8 cellular contexts compared by ENCODE assay signal in the genomic region with DNA sequence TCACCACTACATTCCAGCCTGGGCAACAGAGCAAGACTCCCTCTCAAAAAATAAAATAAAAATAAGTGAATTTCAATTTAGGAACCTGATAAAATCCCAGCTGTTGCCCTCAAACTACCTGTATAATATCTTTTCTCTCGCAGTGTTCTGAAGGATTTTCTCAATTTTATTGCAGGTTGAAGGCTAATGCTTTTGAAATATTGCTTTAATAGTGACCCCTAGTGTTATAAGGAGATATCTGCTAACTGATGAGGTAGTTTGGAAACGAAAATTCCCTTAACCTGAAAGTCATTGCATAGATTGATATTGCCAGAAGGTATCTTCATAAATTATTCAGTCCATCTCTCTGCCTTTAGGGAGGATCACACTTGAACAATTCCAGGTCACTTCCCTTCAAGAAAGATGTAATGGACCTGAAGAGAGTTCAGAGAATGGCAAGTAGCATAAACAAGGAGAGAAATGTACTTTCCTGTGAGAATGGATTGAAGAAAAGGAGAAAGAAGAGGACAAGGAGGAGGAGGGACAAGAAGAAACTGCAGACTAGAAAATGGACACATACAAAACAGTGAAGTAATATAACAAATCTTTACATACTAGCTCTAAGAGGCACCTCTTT. TPM values are rescaled to one million over a fixed set of nuclear protein-coding genes. Genes with fewer than 3 reads are reported as not detected.
DNase-seq lines count a peak whose midpoint lies in the region; ATAC-seq and TF ChIP-seq lines count a peak whose summit lies in the region.

No MANE protein-coding gene starts in this region.

- H3K4me1 ChIP-seq in mammary epithelial cell (ENCODE audit: insufficient read depth, low read length), result peaks cover 5% of the 10 kb centered on the region

- no peak overlapping the region for H3K27ac ChIP-seq in 22Rv1
- H3K27ac ChIP-seq in mammary epithelial cell (ENCODE audit: insufficient read depth, low read depth, low read length), result no peak overlapping the region

- no peaks in the 10 kb centered on the region for H3K79me2 ChIP-seq in mammary epithelial cell (ENCODE audit: insufficient read depth, low read length)

- H3K4me2 ChIP-seq in mammary epithelial cell (ENCODE audit: insufficient read depth, low read depth, low read length), result no peak overlapping the region

- H2AFZ ChIP-seq in mammary epithelial cell (ENCODE audit: low read depth, low read length), result peak overlapping the region; percentile 14

- TF ChIP-seq CTCF in 22Rv1 (IDR thresholded peaks at IDR 0.05) (peak; percentile 70), GM06990 (IDR thresholded peaks at IDR 0.05; ENCODE audit: insufficient read depth, low read length, poor library complexity, severe bottlenecking) (peak; percentile 48), mammary epithelial cell (conservative IDR thresholded peaks at IDR 0.05 in 1 of 2, IDR thresholded peaks at IDR 0.05 in 1 of 2; ENCODE audit: extremely low read depth in 1 of 2, insufficient read depth in 1 of 2, low read depth in 1 of 2, low read length in 2 of 2) (peak; percentile 64 to 66)

- intact Hi-C loops in mammary epithelial cell (cut with micrococcal nuclease), result loop anchor here (1.0 kb wide), 5 partner anchors 80 to 281 kb away; partner anchors contain the start of gene FBXW7

- CTCF ChIA-PET in mammary epithelial cell (lab: Charles Lee; ENCODE audit: low non-redundant PET), result no interaction called here

- H3K9me3 ChIP-seq in mammary epithelial cell (replicated peaks; ENCODE audit: insufficient read depth, low read length), result no peaks in the 10 kb centered on the region

- H3K36me3 ChIP-seq in GM06990 (ENCODE audit: control insufficient read depth, insufficient read depth, low read length), result no peaks in the 10 kb centered on the region
- H3K36me3 ChIP-seq in mammary epithelial cell (ENCODE audit: insufficient read depth, low read length), result no peaks in the 10 kb centered on the region

- ATAC-seq in HG03135 (IDR thresholded peaks at IDR 0.05; ENCODE audit: unreplicated experiment), result no peak
- ATAC-seq in activated CD4-positive, CD25-positive, alpha-beta regulatory T cell treated with anti-CD3 and anti-CD28 coated beads, Interleukin-2, amount 50 U/mL, for 24 hours, result no peak

- H4K20me1 ChIP-seq in mammary epithelial cell (ENCODE audit: insufficient read depth, low read length), result no peaks in the 10 kb centered on the region

- in situ Hi-C loops in mammary epithelial cell (cut with MboI; ENCODE audit: low sequenced_read_pairs in 2 of 2), result loop anchor here (25.0 kb wide), 2 partner anchors 98 to 248 kb away; no protein-coding TSS in a partner anchor

- H3K4me3 ChIP-seq in GM06990 (replicated peaks; ENCODE audit: low read depth, low read length) (no peak overlapping the region), mammary epithelial cell (replicated peaks in 1 of 3; ENCODE audit: insufficient read depth in 1 of 3, low read depth in 2 of 3, low read length in 3 of 3) (no peak overlapping the region)

- DNase-seq in GM06990 (ENCODE audit: extremely low read depth, insufficient read length), result peak; percentile 24
- DNase-seq in NCI-H2029 treated with DMSO at 0.1 percent for 48 hours (lab: John Stamatoyannopoulos, UW), result peak; percentile 35
- DNase-seq in mammary epithelial cell, result peak; percentile 38
- peak; percentile 33 for DNase-seq in medulla oblongata (ENCODE audit: extremely low spot score)
- no peak for DNase-seq in activated naive CD4-positive, alpha-beta T cell treated with Interleukin-2 at 50 U/mL for 16 hours

- no peak overlapping the region for H3K9ac ChIP-seq in mammary epithelial cell (ENCODE audit: insufficient read depth, low read length)

- dilution Hi-C loops in mammary epithelial cell (cut with HindIII; ENCODE audit: low sequenced_read_pairs), result loop anchor here (5.0 kb wide), 1 partner anchor 98 kb away; no protein-coding TSS in a partner anchor

- WGBS in mammary epithelial cell (ENCODE audit: low coverage, missing lambda C conversion rate), result 11% methylated on average over 2 of the region's 2 CpGs

- BruUV-seq in mammary epithelial cell (replicated peaks; lab: Mats Ljungman, UMichigan), result no TSS peak

- H3K27me3 ChIP-seq in GM06990 (replicated peaks; ENCODE audit: control insufficient read depth, insufficient read depth, low read length), result no peaks in the 10 kb centered on the region
- no peaks in the 10 kb centered on the region for H3K27me3 ChIP-seq in mammary epithelial cell (ENCODE audit: insufficient read depth, low read length)

RNA-seq across cellular contexts. Expression of gene TIGD4, which starts 44.1 kb away (rescaled TPM):
- under 1 TPM; 0.50 to 0.71 TPM for total RNA-seq in mammary epithelial cell
- 0.17 TPM for polyA plus RNA-seq in mammary epithelial cell
- not detected for polyA minus RNA-seq in mammary epithelial cell

RNA-seq across cellular contexts. Expression of gene ARFIP1, which starts 44.3 kb away (rescaled TPM):
- 10 to 100 TPM; 34.8 to 42.8 TPM for total RNA-seq in mammary epithelial cell
- polyA plus RNA-seq in mammary epithelial cell, result 14.7 TPM
- polyA minus RNA-seq in mammary epithelial cell, result 19.6 TPM

RNA-seq across cellular contexts. Expression of gene TMEM154, which starts 55.6 kb away (rescaled TPM):
- total RNA-seq in mammary epithelial cell, result 100 to 1,000 TPM in 1 of 2 donors, 10 to 100 TPM in 1; 15.2 to 119 TPM
- polyA plus RNA-seq in mammary epithelial cell, result 22.9 TPM
- 40.9 TPM for polyA minus RNA-seq in mammary epithelial cell
